ENCODE assay signal across 8 cellular contexts in the genomic region with DNA sequence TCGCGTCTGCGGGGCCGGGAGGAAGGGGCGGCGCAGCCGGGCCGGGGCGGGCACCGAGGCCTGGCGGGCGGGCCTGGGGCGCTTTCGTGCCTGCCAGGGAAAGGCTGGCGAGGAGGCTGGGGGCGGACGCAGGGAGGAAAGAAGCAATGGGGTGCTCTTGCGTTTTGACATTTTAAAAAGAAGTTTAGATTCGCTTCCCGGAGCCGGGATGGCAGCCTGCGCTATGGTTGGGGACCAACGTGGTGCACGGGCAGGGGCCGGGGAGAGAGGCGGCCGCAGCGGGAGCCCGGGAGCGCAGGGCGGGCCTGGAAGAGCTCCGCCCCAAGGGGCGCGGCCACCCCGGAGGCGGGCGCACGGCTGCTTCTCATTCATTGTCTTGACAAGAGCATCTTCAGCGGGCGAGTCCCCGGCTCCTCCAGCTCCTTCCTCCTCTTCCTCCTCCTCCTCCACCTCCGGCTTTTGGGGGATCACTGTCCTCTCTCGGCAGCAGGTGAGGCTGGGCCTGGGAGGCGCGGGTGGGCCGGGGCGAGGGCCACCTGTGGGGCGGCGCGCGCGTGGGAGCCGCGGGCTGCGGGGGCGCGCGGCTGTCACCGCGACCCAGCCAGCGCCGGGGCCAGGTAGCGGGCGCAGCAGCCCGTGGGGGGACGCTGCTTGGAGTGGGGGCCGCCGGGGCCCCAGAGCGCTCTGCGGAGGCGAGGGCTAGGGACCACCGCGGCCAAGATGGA. TPM values are rescaled to one million over a fixed set of nuclear protein-coding genes. Genes with fewer than 3 reads are reported as not detected.
DNase-seq lines count a peak whose midpoint lies in the region; ATAC-seq and TF ChIP-seq lines count a peak whose summit lies in the region.

Gene CORO1A (plus strand): TSS at position 367 of the 725 bp plus-strand sequence. CDS start 1,608 bp downstream, outside the sequence.

- peak within 1 kb of the TSS; percentile 100 for H3K4me2 ChIP-seq in OCI-LY3 (ENCODE audit: low read length)

- peaks cover 57% of the 10 kb centered on the region for H3K79me2 ChIP-seq in OCI-LY3 (ENCODE audit: low read length)

- H3K4me3 ChIP-seq in BE2C (ENCODE audit: low read depth, low read length) (peak within 1 kb of the TSS; percentile 67), HL-60 (replicated peaks; ENCODE audit: insufficient read depth, low read length) (peak within 1 kb of the TSS; percentile 59), OCI-LY3 (ENCODE audit: low read length) (peak within 1 kb of the TSS; percentile 94), muscle layer of duodenum (ENCODE audit: low read depth in 1 of 2, low read length in 2 of 2) (peak within 1 kb of the TSS; percentile 49 to 64)

- H2AFZ ChIP-seq in OCI-LY3 (ENCODE audit: low read depth, low read length) = 0 out of 2 replicates have a peak within 1 kb of the TSS, but pooled peaks have one; percentile 29

- no peaks in the 10 kb centered on the region for H3K36me3 ChIP-seq in BE2C
- peaks cover 41% of the 10 kb centered on the region for H3K36me3 ChIP-seq in OCI-LY3 (replicated peaks; ENCODE audit: low read depth, low read length)
- H3K36me3 ChIP-seq in muscle layer of duodenum (ENCODE audit: control insufficient read depth in 1 of 2, insufficient read depth in 2 of 2, low read length in 2 of 2) = no peaks in the 10 kb centered on the region

- peaks cover 5% of the 10 kb centered on the region for H4K20me1 ChIP-seq in OCI-LY3 (ENCODE audit: insufficient read depth, low read length)

- H3K27ac ChIP-seq in HL-60 (replicated peaks) (peak within 1 kb of the TSS; percentile 100), OCI-LY3 (ENCODE audit: low read length) (peak within 1 kb of the TSS; percentile 96), muscle layer of duodenum (ENCODE audit: low read length) (peak within 1 kb of the TSS; percentile 63)

- TF ChIP-seq CTCF in BE2C (IDR thresholded peaks at IDR 0.05; ENCODE audit: low read depth, low read length) (no peak), HL-60 (IDR thresholded peaks at IDR 0.05; ENCODE audit: insufficient read depth, low read length) (no peak), OCI-LY3 (IDR thresholded peaks at IDR 0.05; ENCODE audit: low read depth, low read length) (no peak)

- DNase-seq in BE2C = peak; percentile 90
- DNase-seq in GM19240 (ENCODE audit: insufficient read length, low spot score) = peak; percentile 60
- peak; percentile 93 to 96 for DNase-seq in HL-60 (ENCODE audit: low read depth in 1 of 2, low spot score in 1 of 2)
- peak; percentile 59 for DNase-seq in activated T-cell treated with anti-CD3 and anti-CD28 coated beads for 4 hours
- DNase-seq in stimulated activated CD8-positive, alpha-beta memory T cell treated with anti-CD3 and anti-CD28 coated beads, Interleukin-7, amount 100 ng/mL, for 1 hour (ENCODE audit: low read depth in 2 of 2) = peak; percentile 64 to 67

- peak; percentile 51 for ATAC-seq in esophagus mucosa

- no peaks in the 10 kb centered on the region for H3K27me3 ChIP-seq in BE2C
- H3K27me3 ChIP-seq in HL-60 (ENCODE audit: insufficient read depth, poor library complexity, severe bottlenecking) = no peaks in the 10 kb centered on the region
- no peaks in the 10 kb centered on the region for H3K27me3 ChIP-seq in OCI-LY3 (ENCODE audit: low read depth, low read length)
- no peaks in the 10 kb centered on the region for H3K27me3 ChIP-seq in muscle layer of duodenum (ENCODE audit: low read depth, low read length)

- H3K9me3 ChIP-seq in BE2C = no peaks in the 10 kb centered on the region
- H3K9me3 ChIP-seq in OCI-LY3 (ENCODE audit: insufficient read depth, low read length) = no peaks in the 10 kb centered on the region
- H3K9me3 ChIP-seq in muscle layer of duodenum (ENCODE audit: control insufficient read depth in 1 of 2, low read length in 2 of 2) = no peaks in the 10 kb centered on the region

- peak within 1 kb of the TSS; percentile 100 for H3K9ac ChIP-seq in OCI-LY3 (ENCODE audit: low read length)

- peaks cover 6% of the 10 kb centered on the region; the same call in 1 of the 2 replicates for H3K4me1 ChIP-seq in BE2C
- peaks cover 46% of the 10 kb centered on the region for H3K4me1 ChIP-seq in OCI-LY3 (ENCODE audit: low read length)
- peaks cover 3 to 17% of the 10 kb centered on the region in 2 donors for H3K4me1 ChIP-seq in muscle layer of duodenum (ENCODE audit: control insufficient read depth in 1 of 2, insufficient read depth in 2 of 2, low read length in 2 of 2)

RNA-seq across cellular contexts. Expression of gene CORO1A, which starts in this region (rescaled TPM):
- 11.9 TPM for polyA plus RNA-seq in BE2C (2012; ENCODE audit: insufficient read depth, insufficient read length, low read depth)
- 9.0 TPM for total RNA-seq in esophagus mucosa

Comparison
In these comparisons a context has a peak if more than half of its experiments do, and no peak if none do; other contexts are left out.
1. Peak in every context shown above with its lines: DNase-seq, ATAC-seq, H3K4me3 ChIP-seq and H3K27ac ChIP-seq.